ENCODE assay signal across 28 cellular contexts in the genomic region with DNA sequence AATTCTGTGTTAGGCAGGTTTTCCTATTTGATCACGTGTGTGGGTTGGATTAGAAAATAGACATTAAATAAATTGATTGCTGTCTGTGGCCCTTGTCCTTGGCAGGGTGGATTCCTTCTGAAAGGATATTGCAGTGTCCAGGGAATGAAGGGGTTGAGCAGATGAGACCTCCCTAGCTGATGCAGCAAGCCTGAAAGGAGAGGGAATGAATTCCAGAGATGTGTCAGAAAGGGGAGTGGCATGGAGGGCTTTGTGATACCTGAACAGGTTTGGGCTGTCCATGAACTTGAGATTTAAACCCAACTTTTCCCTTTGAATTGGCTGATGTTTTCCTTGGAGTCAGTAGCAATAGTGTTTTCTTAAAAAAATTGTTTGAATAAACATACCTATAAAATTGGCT.
"Had no signal": no experiment of that assay in that cellular context is flagged by ENCODE, and none has a peak within 500 bp of the region (broad histone marks: within the 10 kb centered on the region; RNA-seq: fewer than 3 reads in every experiment).

No MANE protein-coding gene starts in this region.

- H3K27me3 ChIP-seq: neural progenitor cell, ovary, right lobe of liver, sigmoid colon, stomach, testis, tibial artery, transverse colon, upper lobe of right lung, uterus had no signal

- H3K9me3 ChIP-seq: ovary, psoas muscle, right lobe of liver, sigmoid colon, stomach, testis, tibial artery, transverse colon, upper lobe of right lung, uterus had no signal

- H3K9me3 Mint-ChIP-seq: natural killer cell treated with Interleukin-12 subunit alpha and Interleukin-12 subunit beta and Interleukin-15 and Interleukin-18, amount 100 ng/mL, for 72 hours; neural progenitor cell; stimulated activated effector memory CD8-positive, alpha-beta T cell treated with anti-CD3 and anti-CD28 coated beads, Interleukin-12 subunit alpha, Interleukin-12 subunit beta, amount 100 ng/mL, for 72 hours; stimulated activated naive CD8-positive, alpha-beta T cell treated with anti-CD3 and anti-CD28 coated beads, Interleukin-15, Interleukin-2, amounts not matched to agents 100 ng/mL and 50 ng/mL, for 24 hours; type B pancreatic cell had no signal

- H3K36me3 Mint-ChIP-seq: naive thymus-derived CD8-positive, alpha-beta T cell; natural killer cell treated with Interleukin-12 subunit alpha and Interleukin-12 subunit beta and Interleukin-15 and Interleukin-18, amount 100 ng/mL, for 72 hours; neural progenitor cell; stimulated activated effector memory CD8-positive, alpha-beta T cell treated with anti-CD3 and anti-CD28 coated beads, Interleukin-12 subunit alpha, Interleukin-12 subunit beta, amount 100 ng/mL, for 72 hours; stimulated activated naive B cell treated with anti-CD40 and anti-IgM and Interleukin-4, amounts not matched to agents 10 μg/mL and 1 μg/mL and 100 μg/mL, for 72 hours; type B pancreatic cell had no signal

- H3K4me1 ChIP-seq: neural progenitor cell, parathyroid adenoma, right lobe of liver, testis, tibial artery, transverse colon, upper lobe of right lung, uterus had no signal

- H3K9ac ChIP-seq: neural progenitor cell, parathyroid adenoma had no signal

- H3K27me3 Mint-ChIP-seq: natural killer cell treated with Interleukin-12 subunit alpha and Interleukin-12 subunit beta and Interleukin-15 and Interleukin-18, amount 100 ng/mL, for 72 hours; stimulated activated naive B cell treated with anti-CD40 and anti-IgM and Interleukin-4, amounts not matched to agents 10 μg/mL and 1 μg/mL and 100 μg/mL, for 72 hours; stimulated activated naive CD8-positive, alpha-beta T cell treated with anti-CD3 and anti-CD28 coated beads, Interleukin-15, Interleukin-2, amounts not matched to agents 100 ng/mL and 50 ng/mL, for 24 hours had no signal

- H3K4me1 Mint-ChIP-seq: naive thymus-derived CD8-positive, alpha-beta T cell; neural progenitor cell; stimulated activated effector memory CD8-positive, alpha-beta T cell treated with anti-CD3 and anti-CD28 coated beads, Interleukin-12 subunit alpha, Interleukin-12 subunit beta, amount 100 ng/mL, for 72 hours; stimulated activated naive B cell treated with anti-CD40 and anti-IgM and Interleukin-4, amounts not matched to agents 10 μg/mL and 1 μg/mL and 100 μg/mL, for 72 hours had no signal

- DNase-seq: naive thymus-derived CD8-positive, alpha-beta T cell; occipital lobe; ovary; posterior cingulate gyrus; psoas muscle; right cardiac atrium; right lobe of liver; sigmoid colon; small intestine; stimulated activated CD4-positive, alpha-beta T cell treated with anti-CD3 and anti-CD28 coated beads, Interleukin-15, amount 100 ng/mL, for 24 hours; stimulated activated CD4-positive, alpha-beta T cell treated with anti-CD3 and anti-CD28 coated beads, Interleukin-2, amount 100 ng/mL, for 24 hours; stimulated activated CD4-positive, alpha-beta T cell treated with anti-CD3 and anti-CD28 coated beads, Interleukin-2, amount 100 ng/mL, for 48 hours; stimulated activated CD4-positive, alpha-beta T cell treated with anti-CD3 and anti-CD28 coated beads, Interleukin-4, amount 100 ng/mL, for 24 hours; stimulated activated naive B cell treated with anti-CD40 and anti-IgM and Interleukin-4, amounts not matched to agents 10 μg/mL and 1 μg/mL and 100 μg/mL, for 72 hours; stimulated activated naive CD4-positive, alpha-beta T cell treated with Interleukin-2 at 50 U/mL for 16 hours; stomach; testis; tibial artery; transverse colon; upper lobe of right lung; uterus had no signal

- H3K79me2 ChIP-seq: parathyroid adenoma had no signal

- H3K4me3 Mint-ChIP-seq: naive thymus-derived CD8-positive, alpha-beta T cell; natural killer cell treated with Interleukin-12 subunit alpha and Interleukin-12 subunit beta and Interleukin-15 and Interleukin-18, amount 100 ng/mL, for 72 hours; neural progenitor cell; stimulated activated effector memory CD8-positive, alpha-beta T cell treated with anti-CD3 and anti-CD28 coated beads, Interleukin-12 subunit alpha, Interleukin-12 subunit beta, amount 100 ng/mL, for 72 hours; stimulated activated naive B cell treated with anti-CD40 and anti-IgM and Interleukin-4, amounts not matched to agents 10 μg/mL and 1 μg/mL and 100 μg/mL, for 72 hours; stimulated activated naive CD8-positive, alpha-beta T cell treated with anti-CD3 and anti-CD28 coated beads, Interleukin-15, Interleukin-2, amounts not matched to agents 100 ng/mL and 50 ng/mL, for 24 hours; type B pancreatic cell had no signal

- FAIRE-seq: small intestine had no signal

- H3K36me3 ChIP-seq: neural progenitor cell, ovary, right lobe of liver, sigmoid colon, stomach, tibial artery, transverse colon, upper lobe of right lung, uterus had no signal

- H3K4me3 ChIP-seq: neural progenitor cell, ovary, psoas muscle, right lobe of liver, sigmoid colon, stomach, testis, tibial artery, transverse colon, upper lobe of right lung, uterus had no signal

- H3K4me2 ChIP-seq: neural progenitor cell had no signal

- H3K27ac Mint-ChIP-seq: naive thymus-derived CD8-positive, alpha-beta T cell; natural killer cell treated with Interleukin-12 subunit alpha and Interleukin-12 subunit beta and Interleukin-15 and Interleukin-18, amount 100 ng/mL, for 72 hours; neural progenitor cell; progenitor cell of endocrine pancreas; stimulated activated effector memory CD8-positive, alpha-beta T cell treated with anti-CD3 and anti-CD28 coated beads, Interleukin-12 subunit alpha, Interleukin-12 subunit beta, amount 100 ng/mL, for 72 hours; stimulated activated naive B cell treated with anti-CD40 and anti-IgM and Interleukin-4, amounts not matched to agents 10 μg/mL and 1 μg/mL and 100 μg/mL, for 72 hours; stimulated activated naive CD8-positive, alpha-beta T cell treated with anti-CD3 and anti-CD28 coated beads, Interleukin-15, Interleukin-2, amounts not matched to agents 100 ng/mL and 50 ng/mL, for 24 hours; type B pancreatic cell had no signal

- H2AFZ ChIP-seq: neural progenitor cell, parathyroid adenoma had no signal

- H3K27ac ChIP-seq: neural progenitor cell, ovary, parathyroid adenoma, psoas muscle, right lobe of liver, sigmoid colon, stomach, testis, tibial artery, transverse colon, upper lobe of right lung, uterus had no signal

- ATAC-seq: naive thymus-derived CD8-positive, alpha-beta T cell; natural killer cell treated with Interleukin-12 subunit alpha and Interleukin-12 subunit beta and Interleukin-15 and Interleukin-18, amount 100 ng/mL, for 72 hours; psoas muscle; right cardiac atrium; right lobe of liver; stimulated activated effector memory CD8-positive, alpha-beta T cell treated with anti-CD3 and anti-CD28 coated beads, Interleukin-12 subunit alpha, Interleukin-12 subunit beta, amount 100 ng/mL, for 72 hours; stimulated activated naive B cell treated with anti-CD40 and anti-IgM and Interleukin-4, amounts not matched to agents 10 μg/mL and 1 μg/mL and 100 μg/mL, for 72 hours; upper lobe of right lung had no signal
